Comparison of ENCODE assay signal across 9 cellular contexts in the genomic region with DNA sequence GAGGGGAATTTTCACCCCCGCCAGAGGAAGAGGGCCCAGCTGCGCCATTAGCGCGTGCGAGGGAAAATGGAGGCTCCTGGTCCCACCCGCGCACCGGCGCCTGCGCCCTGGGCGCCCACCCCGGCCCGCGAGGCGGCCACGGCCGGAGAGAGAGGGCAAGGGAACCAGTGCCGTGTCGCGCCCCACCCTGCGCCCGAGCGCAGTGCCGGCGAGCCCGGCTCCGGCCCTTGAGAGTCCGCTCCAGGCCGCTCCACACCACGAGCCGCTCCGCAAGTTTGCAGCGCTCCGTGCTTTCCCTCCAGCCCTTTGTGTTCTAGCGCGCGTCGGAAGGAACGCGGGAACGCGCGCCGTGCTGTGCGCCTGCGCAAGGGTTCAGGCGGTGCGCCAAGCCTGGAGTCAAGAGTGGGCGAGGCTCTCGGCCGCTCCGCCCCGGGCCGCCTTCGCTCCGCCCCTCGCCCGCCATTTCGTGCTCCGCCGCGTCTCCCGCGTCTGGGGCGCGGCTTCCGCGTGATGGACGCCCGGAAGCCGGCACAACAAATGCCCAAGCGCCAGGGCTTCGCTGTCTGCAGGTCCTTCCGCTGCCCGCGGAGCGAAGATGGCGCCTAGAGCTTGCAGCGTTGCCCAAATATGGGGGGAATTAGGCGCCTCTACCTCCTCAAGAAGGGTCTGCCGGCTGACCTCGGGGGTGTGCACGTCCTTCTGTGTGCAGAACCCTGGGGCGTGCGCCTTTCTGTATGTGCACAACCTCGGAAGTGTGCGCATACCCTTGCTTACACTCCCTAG. TPM values are rescaled to one million over a fixed set of nuclear protein-coding genes. Genes with fewer than 3 reads are reported as not detected.
DNase-seq lines count a peak whose midpoint lies in the region; ATAC-seq and TF ChIP-seq lines count a peak whose summit lies in the region.
"Had no signal": no experiment of that assay in that cellular context is flagged by ENCODE, and none has a peak within 500 bp of the region (broad histone marks: within the 10 kb centered on the region; RNA-seq: fewer than 3 reads in every experiment).

No MANE protein-coding gene starts in this region.

- H3K27ac ChIP-seq in OCI-LY1 (ENCODE audit: low read depth, low read length, poor library complexity, severe bottlenecking) (peak overlapping the region; percentile 100), esophagus muscularis mucosa (replicated peaks in 1 of 4) (peak overlapping the region; percentile 96 to 99 (median 98)), muscle layer of duodenum (ENCODE audit: low read length) (peak overlapping the region; percentile 85)
- H3K27ac ChIP-seq: SJSA1 had no signal

- ATAC-seq in GM19025 (IDR thresholded peaks at IDR 0.05; ENCODE audit: low read depth, unreplicated experiment) (peak; percentile 64), HG03280 (IDR thresholded peaks at IDR 0.05; ENCODE audit: unreplicated experiment) (peak; percentile 76)

- DNase-seq in AG20443 (ENCODE audit: low spot score) (peak; percentile 95), esophagus muscularis mucosa (ENCODE audit: extremely low spot score) (peak; percentile 98)
- peak; percentile 98 for DNase-seq in activated T-cell treated with anti-CD3 and anti-CD28 coated beads, Interleukin-2, amount 50 U/mL, for 48 hours
- DNase-seq in stimulated activated CD8-positive, alpha-beta memory T cell treated with anti-CD3 and anti-CD28 coated beads, Interleukin-7, amount 100 ng/mL, for 1 hour (ENCODE audit: low read depth in 2 of 2), result peak; percentile 92 to 95

- H3K9me3 ChIP-seq in OCI-LY1 (ENCODE audit: low read length) (0 out of 2 replicates have a peak, but pooled peaks cover 6% of the 10 kb centered on the region), esophagus muscularis mucosa (no peaks in the 10 kb centered on the region), muscle layer of duodenum (ENCODE audit: control insufficient read depth in 1 of 2, low read length in 2 of 2) (no peaks in the 10 kb centered on the region)
- H3K9me3 ChIP-seq: SJSA1 had no signal

- H3K9ac ChIP-seq in OCI-LY1 (ENCODE audit: low read length), result peak overlapping the region; percentile 100

- H3K36me3 ChIP-seq in OCI-LY1 (ENCODE audit: insufficient read depth, low read length) (peaks cover 18% of the 10 kb centered on the region; the same call in 1 of the 2 replicates), esophagus muscularis mucosa (no peaks in the 10 kb centered on the region), muscle layer of duodenum (ENCODE audit: control insufficient read depth in 1 of 2, insufficient read depth in 2 of 2, low read length in 2 of 2) (no peaks in the 10 kb centered on the region)
- H3K36me3 ChIP-seq: SJSA1 had no signal

- no peak for TF ChIP-seq CTCF in OCI-LY1 (IDR thresholded peaks at IDR 0.05; ENCODE audit: low read length)
- TF ChIP-seq CTCF in esophagus muscularis mucosa (IDR thresholded peaks at IDR 0.05), result peak; percentile 19 to 32 (median 21)

- H3K4me3 ChIP-seq in OCI-LY1 (ENCODE audit: low read depth, low read length, poor library complexity, severe bottlenecking) (peak overlapping the region; percentile 92), esophagus muscularis mucosa (peak overlapping the region; percentile 48 to 59 (median 54)), muscle layer of duodenum (ENCODE audit: low read depth in 1 of 2, low read length in 2 of 2) (peak overlapping the region; percentile 58 to 68)
- H3K4me3 ChIP-seq: SJSA1 had no signal

- peaks cover 49% of the 10 kb centered on the region for H3K4me1 ChIP-seq in OCI-LY1 (ENCODE audit: insufficient read depth, low read length, severe bottlenecking)
- H3K4me1 ChIP-seq in esophagus muscularis mucosa, result peaks cover 29 to 45% (median 39%) of the 10 kb centered on the region in 4 donors
- peaks cover 17 to 19% of the 10 kb centered on the region in 2 donors for H3K4me1 ChIP-seq in muscle layer of duodenum (ENCODE audit: control insufficient read depth in 1 of 2, insufficient read depth in 2 of 2, low read length in 2 of 2)

- no peaks in the 10 kb centered on the region for H3K9me2 ChIP-seq in OCI-LY1 (ENCODE audit: low read depth, low read length)

- H3F3A ChIP-seq in OCI-LY1 (ENCODE audit: insufficient read depth, low read length), result peaks cover 3% of the 10 kb centered on the region; the same call in 1 of the 2 replicates

- peak overlapping the region; percentile 96 for H3K4me2 ChIP-seq in OCI-LY1 (ENCODE audit: low read length)

- H3K79me2 ChIP-seq in OCI-LY1 (ENCODE audit: insufficient read depth, low read length), result peaks cover 12% of the 10 kb centered on the region; the same call in 1 of the 2 replicates

- TF ChIP-seq POLR2A in esophagus muscularis mucosa (IDR thresholded peaks at IDR 0.05; ENCODE audit: low read depth), result peak; percentile 67

- 16% methylated on average over 37 of the region's 87 CpGs for WGBS in esophagus muscularis mucosa

- intact Hi-C loops in esophagus muscularis mucosa (cut with DNase I), result no loop called here

- TF ChIP-seq EP300 in esophagus muscularis mucosa (IDR thresholded peaks at IDR 0.05), result no peak

- H2AFZ ChIP-seq in OCI-LY1 (ENCODE audit: low read length), result no peak overlapping the region

- H3K27me3 ChIP-seq in OCI-LY1 (ENCODE audit: insufficient read depth, low read length) (no peaks in the 10 kb centered on the region), esophagus muscularis mucosa (no peaks in the 10 kb centered on the region), muscle layer of duodenum (ENCODE audit: low read depth, low read length) (no peaks in the 10 kb centered on the region)
- H3K27me3 ChIP-seq: SJSA1 had no signal

- no peaks in the 10 kb centered on the region for H4K20me1 ChIP-seq in OCI-LY1 (ENCODE audit: insufficient read depth, low read length)

RNA-seq across cellular contexts. Expression of a gene that starts 46.1 kb away (rescaled TPM):
- total RNA-seq in esophagus muscularis mucosa, result 100 to 1,000 TPM; 571 to 894 (median 806) TPM

Comparison
In these comparisons a context has a peak if more than half of its experiments do, and no peak if none do; other contexts are left out.
1. Peak in every context shown above with its lines: DNase-seq, ATAC-seq, H3K4me3 ChIP-seq and H3K27ac ChIP-seq.